In the genomic region with DNA sequence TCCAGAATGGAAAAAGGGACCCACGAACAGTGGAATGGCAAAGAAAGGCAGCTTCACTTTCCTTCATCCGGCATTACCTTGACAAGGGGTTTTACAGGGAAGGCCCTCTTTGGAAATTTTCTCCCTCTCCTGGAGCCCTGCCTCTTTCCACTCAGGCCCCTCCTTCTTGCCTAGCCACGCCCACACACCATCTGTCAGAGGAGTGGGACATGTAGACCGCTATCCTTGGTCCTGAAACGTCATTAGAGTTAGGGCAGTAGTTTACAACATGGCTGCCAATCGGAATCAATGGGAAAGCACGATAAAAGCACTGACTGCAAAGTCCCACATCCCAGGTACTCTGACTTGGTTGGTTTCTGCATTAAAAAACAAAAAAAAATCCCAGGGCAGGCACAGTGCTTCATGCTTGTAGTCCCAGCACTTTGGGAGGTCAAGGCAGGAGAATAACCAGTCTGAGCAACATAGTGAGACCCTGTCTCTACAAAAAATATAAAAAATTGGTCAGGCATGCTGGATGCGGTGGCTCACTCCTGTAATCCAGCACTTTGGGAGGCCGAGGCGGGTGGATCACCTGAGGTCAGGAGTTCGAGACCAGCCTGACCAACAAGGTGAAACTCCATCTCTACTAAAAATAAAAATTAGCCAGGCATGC, we compare ENCODE assay signal across 8 cellular contexts.
DNase-seq lines count a peak whose midpoint lies in the region; ATAC-seq, FAIRE-seq and TF ChIP-seq lines count a peak whose summit lies in the region.

No MANE protein-coding gene starts in this region.

- H3K27me3 ChIP-seq in K562 (ENCODE audit: control insufficient read depth in 2 of 2, insufficient read depth in 2 of 2, low read length in 2 of 2) (no peaks in the 10 kb centered on the region; a peak in 1 of 5 replicates), ascending aorta (no peaks in the 10 kb centered on the region)

- H3K27ac ChIP-seq in K562 (ENCODE audit: extremely low read depth, low read depth, low read length): no peak overlapping the region
- H3K27ac ChIP-seq in ascending aorta: no peak overlapping the region

- intact Hi-C loops in K562 (cut with micrococcal nuclease) (loop anchor here (10.0 kb wide), 1 partner anchor 187 kb away; a partner anchor contains a TSS), ascending aorta (cut with DNase I) (no loop called here)

- TF ChIP-seq EP300 in K562 (IDR thresholded peaks at IDR 0.05; ENCODE audit: low read length): no peak

- H3K4me1 ChIP-seq in K562 (replicated peaks in 1 of 2; ENCODE audit: control insufficient read depth in 2 of 2, insufficient read depth in 2 of 2, low read length in 2 of 2) (no peaks in the 10 kb centered on the region), ascending aorta (no peaks in the 10 kb centered on the region)

- DNase-seq in G401 (ENCODE audit: low spot score) (peak; percentile 16), M059J (ENCODE audit: low read depth) (peak; percentile 68), K562 (ENCODE audit: extremely low read depth in 1 of 4, low spot score in 3 of 4) (peak; percentile 86 to 91 (median 88)), mesenteric fat pad (ENCODE audit: low spot score) (peak; percentile 41), ascending aorta (ENCODE audit: low spot score in 2 of 2) (no peak), NCI-H187 treated with DMSO at 0.1 percent for 48 hours (lab: John Stamatoyannopoulos, UW) (no peak), NK-92 (lab: John Stamatoyannopoulos, UW; ENCODE audit: unreplicated experiment) (no peak)

- BruUV-seq in K562 (replicated peaks; lab: Mats Ljungman, UMichigan): no TSS peak

- no peaks in the 10 kb centered on the region for H3K9me1 ChIP-seq in K562 (ENCODE audit: control insufficient read depth, insufficient read depth, low read length)

- POLR2A ChIA-PET in K562 (lab: Yijun Ruan, JAX): no interaction called here

- 2% methylated on average over 11 of the region's 11 CpGs for WGBS in K562 (ENCODE audit: insufficient coverage, low coverage, missing lambda C conversion rate)

- H3K36me3 ChIP-seq in K562 (ENCODE audit: control insufficient read depth, insufficient read depth, low read length) (no peaks in the 10 kb centered on the region), ascending aorta (no peaks in the 10 kb centered on the region)

- H3K9ac ChIP-seq in K562 (ENCODE audit: insufficient read depth in 1 of 2, low read depth in 2 of 2, low read length in 2 of 2): no peak overlapping the region

- H2AFZ ChIP-seq in K562 (ENCODE audit: low read depth, low read length): no peak overlapping the region

- CTCF ChIA-PET in K562 (lab: Yijun Ruan, JAX; ENCODE audit: low intra/inter-chr PET ratio): no interaction called here

- no peak for TF ChIP-seq RAD21 in K562 (CRISPR knock-in tag; conservative IDR thresholded peaks at IDR 0.05 in 1 of 2, IDR thresholded peaks at IDR 0.05 in 1 of 2)

- H3K4me2 ChIP-seq in K562 (ENCODE audit: insufficient read depth, low read length): no peak overlapping the region

- H3K9me3 ChIP-seq in K562 (replicated peaks; ENCODE audit: control insufficient read depth, insufficient read depth, low read depth, low read length) (no peaks in the 10 kb centered on the region), ascending aorta (no peaks in the 10 kb centered on the region)

- no peak for TF ChIP-seq CTCF in K562 (IDR thresholded peaks at IDR 0.05 in 2 of 3, conservative IDR thresholded peaks at IDR 0.05 in 1 of 3; ENCODE audit: insufficient read depth in 2 of 3, low read depth in 1 of 3, low read length in 3 of 3)
- no peak for TF ChIP-seq CTCF in ascending aorta (IDR thresholded peaks at IDR 0.05)

- no peak for TF ChIP-seq POLR2A in K562 (conservative IDR thresholded peaks at IDR 0.05)

- ATAC-seq in K562 (peak; percentile 99), HG02763 (IDR thresholded peaks at IDR 0.05; ENCODE audit: unreplicated experiment) (no peak)

- FAIRE-seq in K562 (lab: Jason Lieb, UNC): peak; percentile 92

- in situ Hi-C loops in G401 (cut with HindIII; ENCODE audit: low sequenced_read_pairs) (no loop called here), K562 (cut with MboI) (no loop called here)

- no peaks in the 10 kb centered on the region for H3K79me2 ChIP-seq in K562 (ENCODE audit: control insufficient read depth, insufficient read depth, low read length)

- H3K4me3 ChIP-seq in K562: no peak overlapping the region
- no peak overlapping the region for H3K4me3 ChIP-seq in ascending aorta

- H4K20me1 ChIP-seq in K562 (replicated peaks; ENCODE audit: control insufficient read depth, insufficient read depth, low read length): no peaks in the 10 kb centered on the region; the same call in 1 of the 2 replicates

TF ChIP-seq in K562, 482 proteins besides CTCF, POLR2A, EP300 and RAD21 (continues in another document):
- TF ChIP-seq RB1 (IDR thresholded peaks at IDR 0.05; ENCODE audit: low read depth) (no peak), KAT2B (IDR thresholded peaks at IDR 0.05; ENCODE audit: low read depth, low read length) (no peak), NFIX (CRISPR knock-in tag; IDR thresholded peaks at IDR 0.05; ENCODE audit: low read depth) (no peak), ZC3H8 (IDR thresholded peaks at IDR 0.05) (no peak), RBM17 (IDR thresholded peaks at IDR 0.05; ENCODE audit: borderline replicate concordance, low read depth, low read length) (no peak), EHMT2 (IDR thresholded peaks at IDR 0.05) (peak; percentile 99), POLR2G (IDR thresholded peaks at IDR 0.05; ENCODE audit: low read depth, low read length) (no peak), ZEB2 (IDR thresholded peaks at IDR 0.05) (no peak), ZNF785 (CRISPR knock-in tag; IDR thresholded peaks at IDR 0.05) (no peak), CEBPB (tag; IDR thresholded peaks at IDR 0.05) (no peak), CCAR2 (IDR thresholded peaks at IDR 0.05; ENCODE audit: low read depth, low read length) (no peak), YY1 (IDR thresholded peaks at IDR 0.05; ENCODE audit: borderline replicate concordance in 1 of 3, control insufficient read depth in 1 of 3, extremely low read depth in 1 of 3, insufficient read depth in 3 of 3, insufficient read length in 1 of 3, insufficient replicate concordance in 2 of 3, low read depth in 1 of 3, low read length in 2 of 3) (peak; percentile 13 to 85 (median 21)), FOXM1 (IDR thresholded peaks at IDR 0.05; ENCODE audit: low read depth) (no peak), FOXM1 (CRISPR knock-in tag; IDR thresholded peaks at IDR 0.05; ENCODE audit: low read depth) (no peak), PHF21A (IDR thresholded peaks at IDR 0.05; ENCODE audit: borderline replicate concordance, low read depth) (no peak), SRF (CRISPR knock-in tag; IDR thresholded peaks at IDR 0.05) (peak in 1 of 2 experiments; percentile 37; a peak in 1 of 4 replicates), ZNF212 (CRISPR knock-in tag; IDR thresholded peaks at IDR 0.05) (no peak), MAFF (IDR thresholded peaks at IDR 0.05; ENCODE audit: low read length) (no peak), MYNN (IDR thresholded peaks at IDR 0.05) (no peak), MYNN (CRISPR knock-in tag; IDR thresholded peaks at IDR 0.05) (no peak), PPARD (CRISPR knock-in tag; IDR thresholded peaks at IDR 0.05) (no peak)
- TF ChIP-seq, protein P1, sequence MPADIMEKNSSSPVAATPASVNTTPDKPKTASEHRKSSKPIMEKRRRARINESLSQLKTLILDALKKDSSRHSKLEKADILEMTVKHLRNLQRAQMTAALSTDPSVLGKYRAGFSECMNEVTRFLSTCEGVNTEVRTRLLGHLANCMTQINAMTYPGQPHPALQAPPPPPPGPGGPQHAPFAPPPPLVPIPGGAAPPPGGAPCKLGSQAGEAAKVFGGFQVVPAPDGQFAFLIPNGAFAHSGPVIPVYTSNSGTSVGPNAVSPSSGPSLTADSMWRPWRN (IDR thresholded peaks at IDR 0.05; ENCODE audit: low read depth): no peak
- TF ChIP-seq, protein P2, sequence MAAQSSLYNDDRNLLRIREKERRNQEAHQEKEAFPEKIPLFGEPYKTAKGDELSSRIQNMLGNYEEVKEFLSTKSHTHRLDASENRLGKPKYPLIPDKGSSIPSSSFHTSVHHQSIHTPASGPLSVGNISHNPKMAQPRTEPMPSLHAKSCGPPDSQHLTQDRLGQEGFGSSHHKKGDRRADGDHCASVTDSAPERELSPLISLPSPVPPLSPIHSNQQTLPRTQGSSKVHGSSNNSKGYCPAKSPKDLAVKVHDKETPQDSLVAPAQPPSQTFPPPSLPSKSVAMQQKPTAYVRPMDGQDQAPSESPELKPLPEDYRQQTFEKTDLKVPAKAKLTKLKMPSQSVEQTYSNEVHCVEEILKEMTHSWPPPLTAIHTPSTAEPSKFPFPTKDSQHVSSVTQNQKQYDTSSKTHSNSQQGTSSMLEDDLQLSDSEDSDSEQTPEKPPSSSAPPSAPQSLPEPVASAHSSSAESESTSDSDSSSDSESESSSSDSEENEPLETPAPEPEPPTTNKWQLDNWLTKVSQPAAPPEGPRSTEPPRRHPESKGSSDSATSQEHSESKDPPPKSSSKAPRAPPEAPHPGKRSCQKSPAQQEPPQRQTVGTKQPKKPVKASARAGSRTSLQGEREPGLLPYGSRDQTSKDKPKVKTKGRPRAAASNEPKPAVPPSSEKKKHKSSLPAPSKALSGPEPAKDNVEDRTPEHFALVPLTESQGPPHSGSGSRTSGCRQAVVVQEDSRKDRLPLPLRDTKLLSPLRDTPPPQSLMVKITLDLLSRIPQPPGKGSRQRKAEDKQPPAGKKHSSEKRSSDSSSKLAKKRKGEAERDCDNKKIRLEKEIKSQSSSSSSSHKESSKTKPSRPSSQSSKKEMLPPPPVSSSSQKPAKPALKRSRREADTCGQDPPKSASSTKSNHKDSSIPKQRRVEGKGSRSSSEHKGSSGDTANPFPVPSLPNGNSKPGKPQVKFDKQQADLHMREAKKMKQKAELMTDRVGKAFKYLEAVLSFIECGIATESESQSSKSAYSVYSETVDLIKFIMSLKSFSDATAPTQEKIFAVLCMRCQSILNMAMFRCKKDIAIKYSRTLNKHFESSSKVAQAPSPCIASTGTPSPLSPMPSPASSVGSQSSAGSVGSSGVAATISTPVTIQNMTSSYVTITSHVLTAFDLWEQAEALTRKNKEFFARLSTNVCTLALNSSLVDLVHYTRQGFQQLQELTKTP (IDR thresholded peaks at IDR 0.05; ENCODE audit: low read depth in 1 of 2, partially characterized antibody in 2 of 2): peak in 1 of 2 experiments; percentile 94
- TF ChIP-seq, protein P3, sequence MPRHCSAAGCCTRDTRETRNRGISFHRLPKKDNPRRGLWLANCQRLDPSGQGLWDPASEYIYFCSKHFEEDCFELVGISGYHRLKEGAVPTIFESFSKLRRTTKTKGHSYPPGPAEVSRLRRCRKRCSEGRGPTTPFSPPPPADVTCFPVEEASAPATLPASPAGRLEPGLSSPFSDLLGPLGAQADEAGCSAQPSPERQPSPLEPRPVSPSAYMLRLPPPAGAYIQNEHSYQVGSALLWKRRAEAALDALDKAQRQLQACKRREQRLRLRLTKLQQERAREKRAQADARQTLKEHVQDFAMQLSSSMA (CRISPR knock-in tag; IDR thresholded peaks at IDR 0.05): no peak

Comparison
In these comparisons a context has a peak if more than half of its experiments do, and no peak if none do; other contexts are left out.
1. DNase-seq: peak in G401 (single experiment), M059J (single experiment), K562 (4 of 4) and mesenteric fat pad (single experiment); none in ascending aorta (0 of 2), NCI-H187 treated with DMSO at 0.1 percent for 48 hours (single experiment) and NK-92 (single experiment).